ENCODE assay signal across 15 cellular contexts in genomic region chr2:156537147-156537546, GRCh38.
DNase-seq lines count a peak whose midpoint lies in the region; ATAC-seq lines count a peak whose summit lies in the region.
"Had no signal": no experiment of that assay in that cellular context is flagged by ENCODE, and none has a peak within 500 bp of the region (broad histone marks: within the 10 kb centered on the region; RNA-seq: fewer than 3 reads in every experiment).

No MANE protein-coding gene starts in this region.

- no peak overlapping the region for H3K18ac ChIP-seq in mesenchymal stem cell (ENCODE audit: low read depth in 1 of 2, low read length in 2 of 2)

- H3K9ac ChIP-seq in mesenchymal stem cell (ENCODE audit: low read length) = peak overlapping the region; percentile 63

- H3K4me1 ChIP-seq in CD4-positive, CD25-positive, alpha-beta regulatory T cell (ENCODE audit: control insufficient read depth, insufficient read depth, low read length, poor library complexity, severe bottlenecking) = no peaks in the 10 kb centered on the region
- peaks cover 3% of the 10 kb centered on the region for H3K4me1 ChIP-seq in mesenchymal stem cell (ENCODE audit: control insufficient read depth, insufficient read depth, low read depth, low read length)

- intact Hi-C loops in activated T-helper 2 cell treated with anti-CD3 and anti-CD28 coated beads, Interferon-gamma antibody, Interleukin-2, Interleukin-4, amounts not matched to agents 10 μg/mL and 5 μg/mL and 100 μg/mL, durations not matched to agents 14 hours and 24 hours and 36 hours (cut with micrococcal nuclease) = no loop called here

- WGBS in mesenchymal stem cell = 95% methylated on average over 1 of the region's 4 CpGs

- H3K4me1 Mint-ChIP-seq in CD4-positive, CD25-positive, alpha-beta regulatory T cell = peaks cover 19 to 28% (median 25%) of the 10 kb centered on the region in 4 donors
- peaks cover 31% of the 10 kb centered on the region for H3K4me1 Mint-ChIP-seq in activated T-helper 2 cell treated with anti-CD3 and anti-CD28 coated beads, Interferon-gamma antibody, Interleukin-2, Interleukin-4, amounts not matched to agents 10 μg/mL and 5 μg/mL and 100 μg/mL, durations not matched to agents 14 hours and 24 hours and 36 hours (ENCODE audit: low read depth)

- H3K14ac ChIP-seq in mesenchymal stem cell (ENCODE audit: low read length in 2 of 2) = no peak overlapping the region

- no peak overlapping the region for H3K27ac ChIP-seq in CD4-positive, CD25-positive, alpha-beta regulatory T cell (ENCODE audit: insufficient read depth, low read length, poor library complexity, severe bottlenecking)
- peak overlapping the region; percentile 45 for H3K27ac ChIP-seq in mesenchymal stem cell (ENCODE audit: low read length, poor library complexity, severe bottlenecking)
- H3K27ac ChIP-seq: ovary had no signal

- no peak overlapping the region for H3K4me3 ChIP-seq in CD4-positive, CD25-positive, alpha-beta regulatory T cell (ENCODE audit: low read depth, low read length)
- H3K4me3 ChIP-seq in MG63 (no peak overlapping the region), mesenchymal stem cell (ENCODE audit: insufficient read depth in 1 of 2, low read depth in 1 of 2, low read length in 2 of 2) (peak overlapping the region in 1 of 2 experiments; percentile 6)
- H3K4me3 ChIP-seq: ovary had no signal

- H3K4ac ChIP-seq in mesenchymal stem cell (ENCODE audit: low read depth in 1 of 2, low read length in 2 of 2) = no peak overlapping the region

- no peak for ATAC-seq in CD4-positive, CD25-positive, alpha-beta regulatory T cell (ENCODE audit: low read depth in 2 of 2)
- ATAC-seq in HG02623 (IDR thresholded peaks at IDR 0.05; ENCODE audit: unreplicated experiment) = no peak

- no peaks in the 10 kb centered on the region for H3K36me3 ChIP-seq in CD4-positive, CD25-positive, alpha-beta regulatory T cell (ENCODE audit: control insufficient read depth, insufficient read depth, low read length)
- no peaks in the 10 kb centered on the region for H3K36me3 ChIP-seq in MG63
- peaks cover 0 to 4% of the 10 kb centered on the region in 2 experiments for H3K36me3 ChIP-seq in mesenchymal stem cell (ENCODE audit: control insufficient read depth in 1 of 2, insufficient read depth in 2 of 2, low read depth in 1 of 2, low read length in 2 of 2)
- H3K36me3 ChIP-seq: ovary had no signal

- H2AFZ ChIP-seq in mesenchymal stem cell (ENCODE audit: low read depth, low read length) = no peak overlapping the region

- H2BK15ac ChIP-seq in mesenchymal stem cell (ENCODE audit: low read depth, poor library complexity, severe bottlenecking) = no peak overlapping the region

- no peaks in the 10 kb centered on the region for H3K27me3 Mint-ChIP-seq in CD4-positive, CD25-positive, alpha-beta regulatory T cell
- H3K27me3 Mint-ChIP-seq in activated T-helper 2 cell treated with anti-CD3 and anti-CD28 coated beads, Interferon-gamma antibody, Interleukin-2, Interleukin-4, amounts not matched to agents 10 μg/mL and 5 μg/mL and 100 μg/mL, durations not matched to agents 14 hours and 24 hours and 36 hours (ENCODE audit: low read depth) = no peaks in the 10 kb centered on the region

- no peaks in the 10 kb centered on the region for H3K9me3 ChIP-seq in CD4-positive, CD25-positive, alpha-beta regulatory T cell (ENCODE audit: control insufficient read depth in 2 of 2, low read length in 2 of 2)
- H3K9me3 ChIP-seq in MG63 (no peaks in the 10 kb centered on the region), mesenchymal stem cell (ENCODE audit: control insufficient read depth, low read length) (no peaks in the 10 kb centered on the region)
- H3K9me3 ChIP-seq: ovary had no signal

- DNase-seq in CD4-positive, CD25-positive, alpha-beta regulatory T cell = no peak
- DNase-seq in MG63 = peak; percentile 16
- DNase-seq in dermis blood vessel endothelial cell = peak; percentile 3
- no peak for DNase-seq in mesenchymal stem cell
- DNase-seq in stimulated activated CD4-positive, alpha-beta T cell treated with anti-CD3 and anti-CD28 coated beads, Interleukin-12 subunit alpha, Interleukin-12 subunit beta, amount 100 ng/mL, for 4 hours = no peak
- DNase-seq in activated T-helper 2 cell treated with anti-CD3 and anti-CD28 coated beads, Interferon-gamma antibody, Interleukin-2, Interleukin-4, amounts not matched to agents 10 μg/mL and 5 μg/mL and 100 μg/mL, durations not matched to agents 14 hours and 24 hours and 36 hours (ENCODE audit: low spot score) = no peak
- no peak for DNase-seq in stimulated activated CD4-positive, alpha-beta T cell treated with anti-CD3 and anti-CD28 coated beads, Interleukin-4, amount 100 ng/mL, for 24 hours
- DNase-seq: activated CD4-positive, alpha-beta T cell treated with anti-CD3 and anti-CD28 coated beads, Interleukin-2, amount 50 U/mL, for 4 hours; activated gamma-delta T cell treated with Interleukin-2 at 50 U/mL for 16 hours; KG1; NCI-H2081 treated with DMSO at 0.1 percent for 48 hours; ovary had no signal

- H4K91ac ChIP-seq in mesenchymal stem cell (ENCODE audit: low read length) = no peak overlapping the region

- H3K36me3 Mint-ChIP-seq in CD4-positive, CD25-positive, alpha-beta regulatory T cell = peaks cover 8% of the 10 kb centered on the region
- peaks cover 6% of the 10 kb centered on the region for H3K36me3 Mint-ChIP-seq in activated T-helper 2 cell treated with anti-CD3 and anti-CD28 coated beads, Interferon-gamma antibody, Interleukin-2, Interleukin-4, amounts not matched to agents 10 μg/mL and 5 μg/mL and 100 μg/mL, durations not matched to agents 14 hours and 24 hours and 36 hours (ENCODE audit: low read depth)

- no peak overlapping the region for H2AK5ac ChIP-seq in mesenchymal stem cell (ENCODE audit: low read length, severe bottlenecking)

- peaks cover 0 to 2% (median 0%) of the 10 kb centered on the region in 7 donors for H3K9me3 Mint-ChIP-seq in CD4-positive, CD25-positive, alpha-beta regulatory T cell
- H3K9me3 Mint-ChIP-seq in activated T-helper 2 cell treated with anti-CD3 and anti-CD28 coated beads, Interferon-gamma antibody, Interleukin-2, Interleukin-4, amounts not matched to agents 10 μg/mL and 5 μg/mL and 100 μg/mL, durations not matched to agents 14 hours and 24 hours and 36 hours = no peaks in the 10 kb centered on the region

- H2BK5ac ChIP-seq in mesenchymal stem cell (ENCODE audit: low read depth, low read length, poor library complexity, severe bottlenecking) = no peak overlapping the region

- H2BK120ac ChIP-seq in mesenchymal stem cell (ENCODE audit: low read depth, low read length) = no peak overlapping the region

- H3K27ac Mint-ChIP-seq in CD4-positive, CD25-positive, alpha-beta regulatory T cell = peak overlapping the region in 2 of 3 donors; percentile 2 to 20
- H3K27ac Mint-ChIP-seq in activated T-helper 2 cell treated with anti-CD3 and anti-CD28 coated beads, Interferon-gamma antibody, Interleukin-2, Interleukin-4, amounts not matched to agents 10 μg/mL and 5 μg/mL and 100 μg/mL, durations not matched to agents 14 hours and 24 hours and 36 hours = no peak overlapping the region
- H3K27ac Mint-ChIP-seq: mesothelial cell of epicardium had no signal

- H3K79me1 ChIP-seq in mesenchymal stem cell (replicated peaks; ENCODE audit: low read length, poor library complexity, severe bottlenecking) = peaks cover 13% of the 10 kb centered on the region

- no peak overlapping the region for H3K4me2 ChIP-seq in mesenchymal stem cell (ENCODE audit: low read length, poor library complexity, severe bottlenecking)

- no peak overlapping the region for H3K4me3 Mint-ChIP-seq in CD4-positive, CD25-positive, alpha-beta regulatory T cell
- no peak overlapping the region for H3K4me3 Mint-ChIP-seq in activated T-helper 2 cell treated with anti-CD3 and anti-CD28 coated beads, Interferon-gamma antibody, Interleukin-2, Interleukin-4, amounts not matched to agents 10 μg/mL and 5 μg/mL and 100 μg/mL, durations not matched to agents 14 hours and 24 hours and 36 hours (ENCODE audit: low read depth)
- H3K4me3 Mint-ChIP-seq: CD14-positive monocyte, mesothelial cell of epicardium had no signal

- no peak overlapping the region for H2BK12ac ChIP-seq in mesenchymal stem cell (ENCODE audit: low read length in 2 of 2)

- H3K27me3 ChIP-seq in CD4-positive, CD25-positive, alpha-beta regulatory T cell (ENCODE audit: control insufficient read depth, insufficient read depth, low read length) = no peaks in the 10 kb centered on the region
- H3K27me3 ChIP-seq in MG63 = no peaks in the 10 kb centered on the region
- H3K27me3 ChIP-seq in mesenchymal stem cell (ENCODE audit: control insufficient read depth in 1 of 2, insufficient read depth in 1 of 2, low read length in 2 of 2) = no peaks in the 10 kb centered on the region
- H3K27me3 ChIP-seq: ovary had no signal

- H3K23ac ChIP-seq in mesenchymal stem cell (ENCODE audit: low read length in 2 of 2) = peak overlapping the region in 1 of 2 experiments; percentile 3

- no peak overlapping the region for H4K8ac ChIP-seq in mesenchymal stem cell (ENCODE audit: low read length)

Comparison
In these comparisons a context has a peak if more than half of its experiments do, and no peak if none do; other contexts are left out.
1. DNase-seq: peak in MG63 (single experiment) and dermis blood vessel endothelial cell (single experiment); none in CD4-positive, CD25-positive, alpha-beta regulatory T cell (0 of 3), mesenchymal stem cell (single experiment), stimulated activated CD4-positive, alpha-beta T cell treated with anti-CD3 and anti-CD28 coated beads, Interleukin-12 subunit alpha, Interleukin-12 subunit beta, amount 100 ng/mL, for 4 hours (single experiment), activated T-helper 2 cell treated with anti-CD3 and anti-CD28 coated beads, Interferon-gamma antibody, Interleukin-2, Interleukin-4, amounts not matched to agents 10 μg/mL and 5 μg/mL and 100 μg/mL, durations not matched to agents 14 hours and 24 hours and 36 hours (single experiment) and stimulated activated CD4-positive, alpha-beta T cell treated with anti-CD3 and anti-CD28 coated beads, Interleukin-4, amount 100 ng/mL, for 24 hours (single experiment).